In the genomic region with DNA sequence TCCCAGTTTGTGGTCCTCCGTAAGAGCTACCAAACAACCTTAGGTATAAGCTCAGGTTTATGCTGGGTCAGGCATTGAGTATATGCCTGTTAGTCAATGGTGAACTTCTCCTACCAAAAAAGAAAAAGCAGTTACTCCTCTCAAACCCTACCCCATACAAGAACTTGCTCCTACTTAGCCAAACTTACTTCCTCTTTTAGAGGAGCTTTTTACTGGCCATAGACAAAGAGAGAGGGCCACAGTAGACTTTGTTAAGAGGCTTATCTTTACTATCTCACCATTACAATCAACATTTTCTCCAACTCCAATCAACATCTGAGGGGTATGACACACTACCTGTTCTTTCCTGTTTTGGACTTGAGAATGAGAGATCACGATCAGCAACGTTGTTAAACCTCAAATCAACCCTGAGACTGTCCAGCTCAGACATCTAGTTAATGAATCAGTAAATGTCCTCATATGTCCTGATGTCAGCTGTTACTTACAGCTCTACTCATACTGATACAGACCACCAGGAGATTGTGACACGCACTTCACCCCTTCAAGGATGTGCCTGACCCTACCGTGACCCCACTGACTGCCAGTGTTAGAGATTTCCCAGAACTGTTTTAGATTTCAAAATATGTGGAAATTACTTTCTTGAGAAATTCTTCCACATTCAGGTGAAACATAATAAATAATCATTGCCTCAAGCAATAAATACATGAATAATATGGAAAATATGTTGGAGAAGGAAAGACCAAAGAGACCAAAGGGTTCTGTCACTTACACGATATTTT, we compare ENCODE assay signal across 8 cellular contexts. TPM values are rescaled to one million over a fixed set of nuclear protein-coding genes. Genes with fewer than 3 reads are reported as not detected.
A peak's percentile ranks its signal among the peaks of the same experiment; 100 is the strongest.
DNase-seq lines count a peak whose midpoint lies in the region; ATAC-seq lines count a peak whose summit lies in the region.

No MANE protein-coding gene starts in this region.

- peaks cover 10% of the 10 kb centered on the region for H3K4me1 Mint-ChIP-seq in activated T-helper 17 cell treated with anti-CD3 and anti-CD28 coated beads, Interleukin-2, amount 50 U/mL, for 72 hours

- H3K27me3 Mint-ChIP-seq in activated T-helper 17 cell treated with anti-CD3 and anti-CD28 coated beads, Interleukin-2, amount 50 U/mL, for 72 hours: no peaks in the 10 kb centered on the region

- no peak overlapping the region for H3K4me3 ChIP-seq in skeletal muscle cell (ENCODE audit: low read depth, low read length)

- H3K27ac Mint-ChIP-seq in activated T-helper 17 cell treated with anti-CD3 and anti-CD28 coated beads, Interleukin-2, amount 50 U/mL, for 72 hours: peak overlapping the region; percentile 63

- H3K9me3 Mint-ChIP-seq in activated T-helper 17 cell treated with anti-CD3 and anti-CD28 coated beads, Interleukin-2, amount 50 U/mL, for 72 hours: peaks cover 4% of the 10 kb centered on the region

- ATAC-seq in activated CD4-positive, CD25-positive, alpha-beta regulatory T cell treated with anti-CD3 and anti-CD28 coated beads, Interleukin-2, amount 50 U/mL, for 24 hours: peak; percentile 97 to 98
- peak; percentile 62 for ATAC-seq in HG03558 (IDR thresholded peaks at IDR 0.05; ENCODE audit: extremely low read depth, unreplicated experiment)
- ATAC-seq in activated T-helper 17 cell treated with anti-CD3 and anti-CD28 coated beads, Interleukin-2, amount 50 U/mL, for 72 hours (replicated peaks): peak; percentile 98
- ATAC-seq in GM18858 (IDR thresholded peaks at IDR 0.05; ENCODE audit: unreplicated experiment): no peak

- DNase-seq in activated CD4-positive, CD25-positive, alpha-beta regulatory T cell treated with anti-CD3 and anti-CD28 coated beads, Interleukin-2, amount 50 U/mL, for 72 hours: no peak
- peak; percentile 1 for DNase-seq in skeletal muscle cell (ENCODE audit: low read depth)
- no peak for DNase-seq in SW480 (ENCODE audit: low spot score)
- no peak for DNase-seq in NCI-H1417 treated with DMSO at 0.1 percent for 48 hours (lab: John Stamatoyannopoulos, UW)

- H3K4me3 Mint-ChIP-seq in activated T-helper 17 cell treated with anti-CD3 and anti-CD28 coated beads, Interleukin-2, amount 50 U/mL, for 72 hours: peak overlapping the region; percentile 15

- no peaks in the 10 kb centered on the region for H3K36me3 Mint-ChIP-seq in activated T-helper 17 cell treated with anti-CD3 and anti-CD28 coated beads, Interleukin-2, amount 50 U/mL, for 72 hours (ENCODE audit: low read depth)

RNA-seq across cellular contexts. Expression of a gene that starts 18.4 kb away (rescaled TPM):
- 10 to 100 TPM; 19.4 to 28.5 TPM for total RNA-seq in activated T-helper 17 cell treated with anti-CD3 and anti-CD28 coated beads, Interleukin-2, amount 50 U/mL, for 72 hours
